In genomic region chr3:128559486-128560225, GRCh38 we compare ENCODE assay signal across 1 cellular context.
A peak's percentile ranks its signal among the peaks of the same experiment; 100 is the strongest.
TF ChIP-seq lines count a peak whose summit lies in the region.

No MANE protein-coding gene starts in this region.

TF ChIP-seq in K562, 482 proteins besides CTCF, POLR2A, EP300 and RAD21 (continued from another document):
- TF ChIP-seq, protein P1, sequence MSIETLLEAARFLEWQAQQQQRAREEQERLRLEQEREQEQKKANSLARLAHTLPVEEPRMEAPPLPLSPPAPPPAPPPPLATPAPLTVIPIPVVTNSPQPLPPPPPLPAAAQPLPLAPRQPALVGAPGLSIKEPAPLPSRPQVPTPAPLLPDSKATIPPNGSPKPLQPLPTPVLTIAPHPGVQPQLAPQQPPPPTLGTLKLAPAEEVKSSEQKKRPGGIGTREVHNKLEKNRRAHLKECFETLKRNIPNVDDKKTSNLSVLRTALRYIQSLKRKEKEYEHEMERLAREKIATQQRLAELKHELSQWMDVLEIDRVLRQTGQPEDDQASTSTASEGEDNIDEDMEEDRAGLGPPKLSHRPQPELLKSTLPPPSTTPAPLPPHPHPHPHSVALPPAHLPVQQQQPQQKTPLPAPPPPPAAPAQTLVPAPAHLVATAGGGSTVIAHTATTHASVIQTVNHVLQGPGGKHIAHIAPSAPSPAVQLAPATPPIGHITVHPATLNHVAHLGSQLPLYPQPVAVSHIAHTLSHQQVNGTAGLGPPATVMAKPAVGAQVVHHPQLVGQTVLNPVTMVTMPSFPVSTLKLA (conservative IDR thresholded peaks at IDR 0.05) = 0 out of 4 replicates have a peak, but pooled peaks of 1 of the 2 experiments have one; percentile 13
- TF ChIP-seq NFE2 (IDR thresholded peaks at IDR 0.05; ENCODE audit: low read depth) (peak; percentile 73), MTA1 (IDR thresholded peaks at IDR 0.05; ENCODE audit: borderline replicate concordance) (no peak), FOXK2 (conservative IDR thresholded peaks at IDR 0.05 in 1 of 2, IDR thresholded peaks at IDR 0.05 in 1 of 2; ENCODE audit: low read depth in 2 of 2) (peak; percentile 69 to 70), KLF16 (IDR thresholded peaks at IDR 0.05) (no peak), ZNF277 (CRISPR knock-in tag; IDR thresholded peaks at IDR 0.05; ENCODE audit: borderline replicate concordance) (no peak), MAFG (tag; conservative IDR thresholded peaks at IDR 0.05) (peak; percentile 15; the same call in 1 of the 2 replicates)
TF ChIP-seq in K562: peak in this region for 9.
